ENCODE assay signal across 8 cellular contexts in genomic region chr4:144646523-144647094, GRCh38. TPM values are rescaled to one million over a fixed set of nuclear protein-coding genes. Genes with fewer than 3 reads are reported as not detected.
A peak's percentile ranks its signal among the peaks of the same experiment; 100 is the strongest.
DNase-seq lines count a peak whose midpoint lies in the region; ATAC-seq and TF ChIP-seq lines count a peak whose summit lies in the region.

No MANE protein-coding gene starts in this region.

- H3K9ac ChIP-seq in HUES48 (ENCODE audit: low read depth, low read length), result peak overlapping the region; percentile 30; the same call in 1 of the 2 replicates
- H3K9ac ChIP-seq in mammary epithelial cell (ENCODE audit: insufficient read depth, low read length), result peak overlapping the region; percentile 33

- H3K27ac ChIP-seq in HUES48 (ENCODE audit: low read depth, low read length) (no peak overlapping the region), mammary epithelial cell (ENCODE audit: insufficient read depth, low read depth, low read length) (no peak overlapping the region), lower lobe of right lung (peak overlapping the region; percentile 53), thoracic aorta (no peak overlapping the region)

- in situ Hi-C loops in mammary epithelial cell (cut with MboI; ENCODE audit: low sequenced_read_pairs in 2 of 2), result no loop called here

- H3K36me3 ChIP-seq in HUES48 (ENCODE audit: control insufficient read depth, insufficient read depth, low read length), result no peaks in the 10 kb centered on the region
- H3K36me3 ChIP-seq in mammary epithelial cell (ENCODE audit: insufficient read depth, low read length), result no peaks in the 10 kb centered on the region
- no peaks in the 10 kb centered on the region for H3K36me3 ChIP-seq in lower lobe of right lung
- no peaks in the 10 kb centered on the region for H3K36me3 ChIP-seq in thoracic aorta

- no TSS peak for BruUV-seq in mammary epithelial cell (replicated peaks; lab: Mats Ljungman, UMichigan)

- peak overlapping the region; percentile 93 for H3K4me2 ChIP-seq in mammary epithelial cell (ENCODE audit: insufficient read depth, low read depth, low read length)

- H3K4me1 ChIP-seq in HUES48 (ENCODE audit: control insufficient read depth, insufficient read depth, low read length) (peaks cover 45% of the 10 kb centered on the region), mammary epithelial cell (ENCODE audit: insufficient read depth, low read length) (peaks cover 5% of the 10 kb centered on the region), lower lobe of right lung (peaks cover 13% of the 10 kb centered on the region), thoracic aorta (ENCODE audit: control insufficient read depth in 1 of 2, low read depth in 2 of 2) (peaks cover 9 to 13% of the 10 kb centered on the region in 2 donors)

- WGBS in mammary epithelial cell (ENCODE audit: low coverage, missing lambda C conversion rate), result 6% methylated on average over 15 of the region's 22 CpGs

- ATAC-seq in lower lobe of right lung, result peak; percentile 43 to 53
- no peak for ATAC-seq in thoracic aorta (ENCODE audit: insufficient number of reproducible peaks, low FRiP score, low read depth)
- no peak for ATAC-seq in HG02973 (IDR thresholded peaks at IDR 0.05; ENCODE audit: unreplicated experiment)

- CTCF ChIA-PET in mammary epithelial cell (lab: Charles Lee; ENCODE audit: low non-redundant PET), result no interaction called here

- no peaks in the 10 kb centered on the region for H4K20me1 ChIP-seq in mammary epithelial cell (ENCODE audit: insufficient read depth, low read length)

- H3K79me2 ChIP-seq in mammary epithelial cell (ENCODE audit: insufficient read depth, low read length), result no peaks in the 10 kb centered on the region

- peak overlapping the region; percentile 61 for H3K4me3 ChIP-seq in HUES48 (ENCODE audit: low read depth, low read length)
- peak overlapping the region; percentile 56 to 65 (median 58) for H3K4me3 ChIP-seq in mammary epithelial cell (replicated peaks in 1 of 3; ENCODE audit: insufficient read depth in 1 of 3, low read depth in 2 of 3, low read length in 3 of 3)
- peak overlapping the region; percentile 55 for H3K4me3 ChIP-seq in lower lobe of right lung
- H3K4me3 ChIP-seq in thoracic aorta, result peak overlapping the region; percentile 76

- H3K27me3 ChIP-seq in HUES48 (ENCODE audit: control insufficient read depth, insufficient read depth, low read length) (peaks cover 71% of the 10 kb centered on the region), mammary epithelial cell (ENCODE audit: insufficient read depth, low read length) (no peaks in the 10 kb centered on the region), lower lobe of right lung (ENCODE audit: low read depth) (peaks cover 44% of the 10 kb centered on the region), thoracic aorta (replicated peaks; ENCODE audit: insufficient read depth) (no peaks in the 10 kb centered on the region)

- peak overlapping the region; percentile 95 for H2AFZ ChIP-seq in mammary epithelial cell (ENCODE audit: low read depth, low read length)

- no peaks in the 10 kb centered on the region for H3K9me3 ChIP-seq in HUES48 (ENCODE audit: control insufficient read depth, insufficient read depth, low read length)
- no peaks in the 10 kb centered on the region for H3K9me3 ChIP-seq in mammary epithelial cell (replicated peaks; ENCODE audit: insufficient read depth, low read length)
- no peaks in the 10 kb centered on the region for H3K9me3 ChIP-seq in lower lobe of right lung
- no peaks in the 10 kb centered on the region for H3K9me3 ChIP-seq in thoracic aorta

- dilution Hi-C loops in mammary epithelial cell (cut with HindIII; ENCODE audit: low sequenced_read_pairs), result no loop called here

- TF ChIP-seq CTCF in mammary epithelial cell (conservative IDR thresholded peaks at IDR 0.05 in 1 of 2, IDR thresholded peaks at IDR 0.05 in 1 of 2; ENCODE audit: extremely low read depth in 1 of 2, insufficient read depth in 1 of 2, low read depth in 1 of 2, low read length in 2 of 2), result peak in 1 of 2 donors; percentile 23
- TF ChIP-seq CTCF in lower lobe of right lung (IDR thresholded peaks at IDR 0.05), result no peak
- TF ChIP-seq CTCF in thoracic aorta (IDR thresholded peaks at IDR 0.05), result peak; percentile 10

- DNase-seq in DMS 273 (lab: John Stamatoyannopoulos, UW; ENCODE audit: unreplicated experiment) (peak; percentile 9), DMS 273 treated with DMSO at 0.1 percent for 48 hours (lab: John Stamatoyannopoulos, UW) (no peak), mammary epithelial cell (peak; percentile 30), lower lobe of right lung (no peak), thoracic aorta (ENCODE audit: low spot score) (no peak), UCSD-AML1 (lab: John Stamatoyannopoulos, UW; ENCODE audit: unreplicated experiment) (no peak)

- intact Hi-C loops in mammary epithelial cell (cut with micrococcal nuclease) (loop anchor here (10.0 kb wide), 1 partner anchor 108 kb away; no protein-coding TSS in a partner anchor), lower lobe of right lung (cut with DNase I) (no loop called here)

RNA-seq across cellular contexts. Expression of gene HHIP, which starts 0.7 kb away (rescaled TPM):
- 1 to 10 TPM in 1 of 2 donors, under 1 TPM in 1; 0.17 to 3.4 TPM for total RNA-seq in mammary epithelial cell
- 1.2 TPM for polyA plus RNA-seq in mammary epithelial cell
- polyA minus RNA-seq in mammary epithelial cell, result 3.0 TPM
- 172 TPM for total RNA-seq in lower lobe of right lung
- under 1 TPM; 0.49 to 0.54 TPM for total RNA-seq in thoracic aorta

Comparison
In these comparisons a context has a peak if more than half of its experiments do, and no peak if none do; other contexts are left out.
1. DNase-seq: peak in DMS 273 (single experiment) and mammary epithelial cell (single experiment); none in DMS 273 treated with DMSO at 0.1 percent for 48 hours (single experiment), lower lobe of right lung (single experiment), thoracic aorta (single experiment) and UCSD-AML1 (single experiment).
2. ATAC-seq: peak in lower lobe of right lung (2 of 2); none in thoracic aorta (single experiment) and HG02973 (single experiment).
3. RNA of gene HHIP, which starts 0.7 kb away (total RNA-seq): 172 TPM in lower lobe of right lung (single experiment); 0.17 to 3.4 TPM in mammary epithelial cell and 0.49 to 0.54 TPM in thoracic aorta; every median in the first group is over 10 times any median in the second.
4. Peak in every context shown above with its lines, with median percentiles within 50 percentile points of each other: H3K4me3 ChIP-seq.